11 cellular contexts compared by ENCODE assay signal in the genomic region with DNA sequence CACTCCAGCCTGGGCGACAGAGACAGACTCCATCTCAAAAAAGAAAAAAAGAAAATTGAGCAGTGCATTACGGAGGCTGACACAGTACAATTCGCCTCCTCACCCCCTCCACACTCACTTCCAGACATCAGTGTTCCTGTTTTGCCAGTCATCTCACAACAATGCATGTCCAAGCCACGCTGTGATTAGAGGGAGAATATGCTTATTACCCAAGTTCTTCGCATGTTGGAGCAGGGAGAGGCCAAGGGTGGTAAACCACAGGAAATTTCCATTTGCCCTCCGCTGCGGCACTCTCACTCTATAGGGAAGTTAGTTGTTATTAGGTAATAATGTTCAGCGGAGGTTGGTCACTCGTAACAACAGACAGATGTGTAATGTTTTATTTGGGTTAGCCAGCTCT. TPM values are rescaled to one million over a fixed set of nuclear protein-coding genes. Genes with fewer than 3 reads are reported as not detected.
DNase-seq lines count a peak whose midpoint lies in the region; ATAC-seq and TF ChIP-seq lines count a peak whose summit lies in the region.
"Had no signal": no experiment of that assay in that cellular context is flagged by ENCODE, and none has a peak within 500 bp of the region (broad histone marks: within the 10 kb centered on the region; RNA-seq: fewer than 3 reads in every experiment).

No MANE protein-coding gene starts in this region.

- intact Hi-C loops in stomach (cut with DNase I; ENCODE audit: low total_unique reads): no loop called here

- CTCF ChIA-PET in WTC11 (lab: Charles Lee): no interaction called here

- H3K4me1 Mint-ChIP-seq in activated naive CD8-positive, alpha-beta T cell treated with anti-CD3 and anti-CD28 coated beads, Interleukin-2, amount 50 U/mL, for 24 hours: peaks cover 2% of the 10 kb centered on the region
- H3K4me1 Mint-ChIP-seq in WTC11: peaks cover 13% of the 10 kb centered on the region

- peak overlapping the region; percentile 38 for H3K4me2 ChIP-seq in osteoblast (ENCODE audit: insufficient read depth, low read length)

- H3K4me3 Mint-ChIP-seq in activated naive CD8-positive, alpha-beta T cell treated with anti-CD3 and anti-CD28 coated beads, Interleukin-2, amount 50 U/mL, for 24 hours: no peak overlapping the region
- no peak overlapping the region for H3K4me3 Mint-ChIP-seq in WTC11

- H3K4me3 ChIP-seq in esophagus (ENCODE audit: low read depth in 1 of 2, low read length in 2 of 2) (no peak overlapping the region), osteoblast (ENCODE audit: insufficient read depth, low read length) (no peak overlapping the region), stomach (no peak overlapping the region)

- H3K27ac ChIP-seq in esophagus (ENCODE audit: low read depth in 2 of 2, low read length in 1 of 2) (peak overlapping the region; percentile 45 to 72), osteoblast (ENCODE audit: low read depth, low read length) (peak overlapping the region; percentile 90), stomach (peak overlapping the region in 2 of 5 donors; percentile 43 to 71)

- no peak for TF ChIP-seq POLR2A in stomach (IDR thresholded peaks at IDR 0.05)

- H3K27ac Mint-ChIP-seq in activated naive CD8-positive, alpha-beta T cell treated with anti-CD3 and anti-CD28 coated beads, Interleukin-2, amount 50 U/mL, for 24 hours: no peak overlapping the region
- H3K27ac Mint-ChIP-seq in WTC11: no peak overlapping the region

- no peaks in the 10 kb centered on the region for H3K9me3 Mint-ChIP-seq in activated naive CD8-positive, alpha-beta T cell treated with anti-CD3 and anti-CD28 coated beads, Interleukin-2, amount 50 U/mL, for 24 hours
- H3K9me3 Mint-ChIP-seq in WTC11: peaks cover 9% of the 10 kb centered on the region

- H3K27me3 ChIP-seq in esophagus (ENCODE audit: control insufficient read depth in 1 of 2, insufficient read depth in 2 of 2, low read length in 2 of 2) (no peaks in the 10 kb centered on the region), osteoblast (ENCODE audit: insufficient read depth, low read length) (no peaks in the 10 kb centered on the region), stomach (no peaks in the 10 kb centered on the region)

- H3K36me3 ChIP-seq in esophagus (ENCODE audit: control insufficient read depth in 2 of 2, insufficient read depth in 2 of 2, low read length in 1 of 2): no peaks in the 10 kb centered on the region
- H3K36me3 ChIP-seq in osteoblast (ENCODE audit: insufficient read depth, low read length): no peaks in the 10 kb centered on the region
- H3K36me3 ChIP-seq in stomach: no peaks in the 10 kb centered on the region

- no peaks in the 10 kb centered on the region for H4K20me1 ChIP-seq in osteoblast (ENCODE audit: insufficient read depth, low read length)

- no peaks in the 10 kb centered on the region for H3K79me2 ChIP-seq in osteoblast (ENCODE audit: insufficient read depth, low read length)

- peak; percentile 98 for DNase-seq in EH (ENCODE audit: low read depth)
- peak; percentile 18 for DNase-seq in OCI-M1 (lab: John Stamatoyannopoulos, UW)
- DNase-seq in osteoblast (ENCODE audit: insufficient read length, low spot score, missing footprints): peak; percentile 90
- DNase-seq in stomach: no peak
- DNase-seq in activated naive CD8-positive, alpha-beta T cell treated with anti-CD3 and anti-CD28 coated beads, Interleukin-2, amount 50 U/mL, for 24 hours: no peak
- no peak for DNase-seq in WTC11 (ENCODE audit: low spot score)
- DNase-seq in NCI-H524 treated with DMSO at 0.1 percent for 48 hours (lab: John Stamatoyannopoulos, UW): no peak
- DNase-seq: activated CD8-positive, alpha-beta memory T cell treated with anti-CD3 and anti-CD28 coated beads for 24 hours; NCI-H2227 treated with DMSO at 0.1 percent for 48 hours; retina had no signal

- H3K9me3 ChIP-seq in esophagus (ENCODE audit: control insufficient read depth in 2 of 2, insufficient read depth in 1 of 2, low read depth in 1 of 2, low read length in 1 of 2) (no peaks in the 10 kb centered on the region), osteoblast (ENCODE audit: low read depth, low read length) (no peaks in the 10 kb centered on the region), stomach (no peaks in the 10 kb centered on the region)

- ATAC-seq in activated naive CD8-positive, alpha-beta T cell treated with anti-CD3 and anti-CD28 coated beads, Interleukin-2, amount 50 U/mL, for 24 hours: no peak
- ATAC-seq in WTC11: no peak

- H3K27me3 Mint-ChIP-seq in activated naive CD8-positive, alpha-beta T cell treated with anti-CD3 and anti-CD28 coated beads, Interleukin-2, amount 50 U/mL, for 24 hours: peaks cover 8% of the 10 kb centered on the region
- H3K27me3 Mint-ChIP-seq in WTC11 (ENCODE audit: low read depth): no peaks in the 10 kb centered on the region

- POLR2A ChIA-PET in WTC11 (lab: Charles Lee): no interaction called here

- TF ChIP-seq CTCF in osteoblast (IDR thresholded peaks at IDR 0.05; ENCODE audit: extremely low read depth, low read depth, low read length): no peak
- TF ChIP-seq CTCF in stomach (IDR thresholded peaks at IDR 0.05): no peak
- TF ChIP-seq CTCF in WTC11 (IDR thresholded peaks at IDR 0.05): no peak

- H3K4me1 ChIP-seq in esophagus (ENCODE audit: control insufficient read depth in 2 of 2, insufficient read depth in 2 of 2, low read length in 1 of 2) (peaks cover 0 to 9% of the 10 kb centered on the region in 2 donors), osteoblast (ENCODE audit: insufficient read depth, low read length) (peaks cover 44% of the 10 kb centered on the region), stomach (peaks cover 0 to 28% (median 11%) of the 10 kb centered on the region in 4 donors)

- H3K36me3 Mint-ChIP-seq in activated naive CD8-positive, alpha-beta T cell treated with anti-CD3 and anti-CD28 coated beads, Interleukin-2, amount 50 U/mL, for 24 hours (ENCODE audit: low read depth): no peaks in the 10 kb centered on the region
- H3K36me3 Mint-ChIP-seq in WTC11: no peaks in the 10 kb centered on the region

- H2AFZ ChIP-seq in osteoblast (ENCODE audit: low read length): no peak overlapping the region

- 50 to 61% methylated on average over 9 of the region's 9 CpGs for WGBS in esophagus, 2 donors
- 65 to 89% (median 87%) methylated on average over 9 of the region's 9 CpGs for WGBS in stomach, 5 donors

- no peak for TF ChIP-seq EP300 in stomach (IDR thresholded peaks at IDR 0.05)

TF ChIP-seq in WTC11, 78 proteins besides CTCF, POLR2A, EP300 and RAD21 (continues in another document):
- TF ChIP-seq EMX1 (CRISPR knock-in tag; IDR thresholded peaks at IDR 0.05) (no peak), ARID4B (CRISPR knock-in tag; IDR thresholded peaks at IDR 0.05; ENCODE audit: borderline replicate concordance) (no peak), ZNF121 (CRISPR knock-in tag; IDR thresholded peaks at IDR 0.05) (no peak), GTF2I (CRISPR knock-in tag; conservative IDR thresholded peaks at IDR 0.05) (no peak), IRF1 (CRISPR knock-in tag; IDR thresholded peaks at IDR 0.05) (no peak), NR1H2 (CRISPR knock-in tag; IDR thresholded peaks at IDR 0.05) (no peak), E2F4 (CRISPR knock-in tag; IDR thresholded peaks at IDR 0.05; ENCODE audit: borderline replicate concordance, low read depth) (no peak)

RNA-seq across cellular contexts. Expression of gene KCNJ15, which starts 32.9 kb away (rescaled TPM):
- 1 to 10 TPM; 4.2 to 5.6 TPM for polyA plus RNA-seq in esophagus
- 10.0 and 10.1 TPM in 2 replicates for total RNA-seq in osteoblast
- 10 to 100 TPM in 3 of 5 donors, 1 to 10 TPM in 1, not detected in 1; 5.3 to 38.4 (median 20.7) TPM for total RNA-seq in stomach
- 1 to 10 TPM; 3.5 to 7.3 (median 3.9) TPM for polyA plus RNA-seq in stomach
- 0.14 to 0.57 TPM in 2 of 3 replicates, not detected in the other for total RNA-seq in WTC11 (2021)

Comparison
In these comparisons a context has a peak if more than half of its experiments do, and no peak if none do; other contexts are left out.
1. DNase-seq: peak in EH (single experiment), OCI-M1 (single experiment) and osteoblast (single experiment); none in stomach (single experiment), activated naive CD8-positive, alpha-beta T cell treated with anti-CD3 and anti-CD28 coated beads, Interleukin-2, amount 50 U/mL, for 24 hours (single experiment), WTC11 (single experiment) and NCI-H524 treated with DMSO at 0.1 percent for 48 hours (single experiment).